Comparison of ENCODE assay signal across 18 cellular contexts in genomic region chr3:193708270-193708669, GRCh38.
"Had no signal": no experiment of that assay in that cellular context is flagged by ENCODE, and none has a peak within 500 bp of the region (broad histone marks: within the 10 kb centered on the region; RNA-seq: fewer than 3 reads in every experiment).

No MANE protein-coding gene starts in this region.

- ATAC-seq: SK-N-SH treated with all-trans-retinoic acid at 6 μM for 48 hours had no signal

- H3K36me3 ChIP-seq: SJCRH30 had no signal

- DNase-seq: KBM-7, MV-4-11, NCI-H1048, NCI-H1105, NCI-H1417, NCI-H1436 treated with DMSO at 0.1 percent for 48 hours, NCI-H1694, NCI-H187 treated with DMSO at 0.1 percent for 48 hours, NCI-H2029 treated with DMSO at 0.1 percent for 48 hours, NCI-H2171 treated with DMSO at 0.1 percent for 48 hours, NCI-H345, NCI-H446 treated with DMSO at 0.1 percent for 48 hours, NCI-H510A treated with DMSO at 0.1 percent for 48 hours, NCI-H526, RPMI8226, SHP77 treated with DMSO at 0.1 percent for 48 hours, SJCRH30 had no signal

- H3K27me3 ChIP-seq: SJCRH30 had no signal

- H3K27ac ChIP-seq: SJCRH30 had no signal

- H3K9me3 ChIP-seq: SJCRH30 had no signal

- H3K4me3 ChIP-seq: SJCRH30 had no signal
